In genomic region chr1:20109223-20109856, GRCh38 we compare ENCODE assay signal across 31 cellular contexts. TPM values are rescaled to one million over a fixed set of nuclear protein-coding genes. Genes with fewer than 3 reads are reported as not detected.
DNase-seq lines count a peak whose midpoint lies in the region; ATAC-seq, FAIRE-seq and TF ChIP-seq lines count a peak whose summit lies in the region.
"Had no signal": no experiment of that assay in that cellular context is flagged by ENCODE, and none has a peak within 500 bp of the region (broad histone marks: within the 10 kb centered on the region; RNA-seq: fewer than 3 reads in every experiment).

No MANE protein-coding gene starts in this region.

- FAIRE-seq in H1 (lab: Jason Lieb, UNC): no peak
- FAIRE-seq: frontal cortex had no signal

- H4K91ac ChIP-seq in H9 (ENCODE audit: insufficient read length, low read depth, low read length) (no peak overlapping the region), H1 (replicated peaks; ENCODE audit: insufficient read length, low read length) (no peak overlapping the region)

- H3K27ac Mint-ChIP-seq in H9: no peak overlapping the region
- no peak overlapping the region for H3K27ac Mint-ChIP-seq in T-helper 2 cell treated with Interferon-gamma antibody and Interleukin-4, amounts not matched to agents 5 μg/mL and 100 μg/mL, for 36 hours
- H3K27ac Mint-ChIP-seq: CD8-positive, alpha-beta T cell; IgD-negative memory B cell; memory B cell; natural killer cell; T-helper 1 cell treated with Interleukin-12 subunit alpha and Interleukin-12 subunit beta and Interleukin-4 antibody, amounts not matched to agents 30 μg/mL and 1 μg/mL, for 36 hours had no signal

- TF ChIP-seq POLR2A in H1 (IDR thresholded peaks at IDR 0.05; ENCODE audit: control extremely low read depth in 1 of 2, low read depth in 2 of 2, low read length in 2 of 2) (no peak), ovary (IDR thresholded peaks at IDR 0.05) (no peak), gastrocnemius medialis (IDR thresholded peaks at IDR 0.05) (no peak)

- H3K18ac ChIP-seq in H9 (ENCODE audit: insufficient read length, low read depth, low read length) (no peak overlapping the region), H1 (ENCODE audit: extremely low read depth, low read length) (no peak overlapping the region)

- H3K4me1 Mint-ChIP-seq in H9: peaks cover 15 to 19% of the 10 kb centered on the region in 2 experiments
- no peaks in the 10 kb centered on the region for H3K4me1 Mint-ChIP-seq in T-helper 2 cell treated with Interferon-gamma antibody and Interleukin-4, amounts not matched to agents 5 μg/mL and 100 μg/mL, for 36 hours (ENCODE audit: low read depth)
- H3K4me1 Mint-ChIP-seq: central memory CD8-positive, alpha-beta T cell; natural killer cell had no signal

- peak; percentile 17 for TF ChIP-seq CTCF in GM06990 (IDR thresholded peaks at IDR 0.05; ENCODE audit: insufficient read depth, low read length, poor library complexity, severe bottlenecking)
- peak; percentile 37; the same call in 2 of the 3 replicates for TF ChIP-seq CTCF in H9 (conservative IDR thresholded peaks at IDR 0.05)
- TF ChIP-seq CTCF in H1 (IDR thresholded peaks at IDR 0.05; ENCODE audit: control extremely low read depth in 1 of 3, insufficient read depth in 1 of 3, low read depth in 1 of 3, low read length in 3 of 3): no peak
- TF ChIP-seq CTCF in ovary (IDR thresholded peaks at IDR 0.05): peak in 1 of 3 donors; percentile 14
- no peak for TF ChIP-seq CTCF in gastrocnemius medialis (IDR thresholded peaks at IDR 0.05 in 4 of 5, conservative IDR thresholded peaks at IDR 0.05 in 1 of 5)

- H3K79me1 ChIP-seq in H9 (ENCODE audit: insufficient read depth, low read depth, low read length, poor library complexity, severe bottlenecking) (no peaks in the 10 kb centered on the region), H1 (ENCODE audit: low read depth, low read length) (no peaks in the 10 kb centered on the region)

- H3K9ac ChIP-seq in H9 (ENCODE audit: extremely low read depth, insufficient read length, low read length): no peak overlapping the region
- H3K9ac ChIP-seq in H1 (replicated peaks in 1 of 4; ENCODE audit: extremely low read depth in 1 of 4, low read depth in 3 of 4, low read length in 3 of 4): no peak overlapping the region

- H2AK5ac ChIP-seq in H9 (ENCODE audit: insufficient read length, low read length) (no peak overlapping the region), H1 (ENCODE audit: low read depth, low read length) (no peak overlapping the region)

- no peak overlapping the region for H3K4me3 Mint-ChIP-seq in H9
- H3K4me3 Mint-ChIP-seq in T-helper 2 cell treated with Interferon-gamma antibody and Interleukin-4, amounts not matched to agents 5 μg/mL and 100 μg/mL, for 36 hours: no peak overlapping the region
- H3K4me3 Mint-ChIP-seq: CD8-positive, alpha-beta T cell; central memory CD8-positive, alpha-beta T cell; IgD-negative memory B cell; memory B cell; natural killer cell; T-helper 1 cell treated with Interleukin-12 subunit alpha and Interleukin-12 subunit beta and Interleukin-4 antibody, amounts not matched to agents 30 μg/mL and 1 μg/mL, for 36 hours had no signal

- H3K27ac ChIP-seq in H9 (ENCODE audit: insufficient read length, low read depth, low read length) (no peak overlapping the region), H1 (ENCODE audit: low read depth, low read length) (no peak overlapping the region), ovary (peak overlapping the region; percentile 34 to 80), gastrocnemius medialis (no peak overlapping the region)
- H3K27ac ChIP-seq: dorsolateral prefrontal cortex, prostate gland, SJCRH30, tibial nerve had no signal

- H2BK15ac ChIP-seq in H9 (ENCODE audit: low read depth, low read length) (no peak overlapping the region), H1 (ENCODE audit: low read length) (no peak overlapping the region)

- no peak for TF ChIP-seq EP300 in H1 (IDR thresholded peaks at IDR 0.05; ENCODE audit: borderline replicate concordance in 1 of 2, low read depth in 2 of 2, low read length in 2 of 2)
- TF ChIP-seq EP300 in ovary (IDR thresholded peaks at IDR 0.05): no peak

- intact Hi-C loops in ovary (cut with DNase I) (loop anchor here in 1 of 4 donors (5.0 kb wide), 1 partner anchor 33 kb away; no protein-coding TSS in a partner anchor), gastrocnemius medialis (cut with DNase I; ENCODE audit: low total_unique reads) (no loop called here)

- peaks cover 2% of the 10 kb centered on the region; the same call in 1 of the 2 replicates for H3K4me1 ChIP-seq in H9 (ENCODE audit: insufficient read depth, low read length)
- peaks cover 0 to 5% (median 2%) of the 10 kb centered on the region in 4 experiments; a peak in 2 of 7 replicates for H3K4me1 ChIP-seq in H1 (replicated peaks in 1 of 4; ENCODE audit: control insufficient read depth in 3 of 4, insufficient read depth in 4 of 4, low read length in 3 of 4)
- H3K4me1 ChIP-seq in ovary (ENCODE audit: insufficient read depth): peaks cover 14% of the 10 kb centered on the region
- H3K4me1 ChIP-seq in gastrocnemius medialis: no peaks in the 10 kb centered on the region
- H3K4me1 ChIP-seq: prostate gland, SJCRH30, tibial nerve had no signal

- H3K9me3 Mint-ChIP-seq in H9: peaks cover 4 to 10% of the 10 kb centered on the region in 2 experiments; a peak in 4 of 5 replicates
- H3K9me3 Mint-ChIP-seq in T-helper 2 cell treated with Interferon-gamma antibody and Interleukin-4, amounts not matched to agents 5 μg/mL and 100 μg/mL, for 36 hours: no peaks in the 10 kb centered on the region
- H3K9me3 Mint-ChIP-seq: CD8-positive, alpha-beta T cell; central memory CD8-positive, alpha-beta T cell; IgD-negative memory B cell; memory B cell; natural killer cell; T-helper 1 cell treated with Interleukin-12 subunit alpha and Interleukin-12 subunit beta and Interleukin-4 antibody, amounts not matched to agents 30 μg/mL and 1 μg/mL, for 36 hours had no signal

- H4K5ac ChIP-seq in H9 (ENCODE audit: insufficient read length, low read depth, low read length) (no peak overlapping the region), H1 (ENCODE audit: insufficient read length, low read depth, low read length) (no peak overlapping the region)

- H3K4me2 ChIP-seq in H9 (ENCODE audit: insufficient read depth, insufficient read length, low read length): no peak overlapping the region
- H3K4me2 ChIP-seq in H1 (ENCODE audit: insufficient read depth in 1 of 2, low read depth in 2 of 2, low read length in 2 of 2): no peak overlapping the region

- WGBS in H9 (ENCODE audit: extremely low coverage, insufficient read length, low lambda C conversion rate): no CpG with 5 or more reads among the region's 4 CpGs
- 93% methylated on average over 4 of the region's 4 CpGs; no CpG with 5 or more reads in 1 of the 2 experiments for WGBS in H1 (ENCODE audit: extremely low coverage in 1 of 2, insufficient coverage in 1 of 2, insufficient read length in 1 of 2, insufficient replicate concordance in 2 of 2, low coverage in 1 of 2, low lambda C conversion rate in 2 of 2, missing lambda C conversion rate in 1 of 2), 2 experiments
- WGBS in ovary, 3 donors: 65 to 81% (median 68%) methylated on average over 4 of the region's 4 CpGs

- H2BK120ac ChIP-seq in H9 (ENCODE audit: low read depth, low read length, poor library complexity, severe bottlenecking) (no peak overlapping the region), H1 (replicated peaks; ENCODE audit: low read depth, low read length) (no peak overlapping the region)

- H3T11ph ChIP-seq in H9 (ENCODE audit: low read length): no peak overlapping the region

- H3K9me3 ChIP-seq in H9 (ENCODE audit: control insufficient read depth, low read depth, low read length): no peaks in the 10 kb centered on the region
- H3K9me3 ChIP-seq in H1 (ENCODE audit: insufficient read depth in 2 of 2, low read depth in 1 of 2, low read length in 1 of 2): peaks cover 0 to 3% of the 10 kb centered on the region in 2 experiments; a peak in 2 of 4 replicates
- H3K9me3 ChIP-seq in ovary: no peaks in the 10 kb centered on the region
- H3K9me3 ChIP-seq in gastrocnemius medialis: no peaks in the 10 kb centered on the region
- H3K9me3 ChIP-seq: MG63, prostate gland, SJCRH30, tibial nerve had no signal

- no peak for TF ChIP-seq RAD21 in H1 (IDR thresholded peaks at IDR 0.05 in 1 of 2, conservative IDR thresholded peaks at IDR 0.05 in 1 of 2; ENCODE audit: low read depth in 2 of 2, low read length in 2 of 2)

- H3K27me3 Mint-ChIP-seq in H9 (ENCODE audit: low read depth): peaks cover 4% of the 10 kb centered on the region; the same call in 1 of the 2 replicates
- H3K27me3 Mint-ChIP-seq in T-helper 2 cell treated with Interferon-gamma antibody and Interleukin-4, amounts not matched to agents 5 μg/mL and 100 μg/mL, for 36 hours (ENCODE audit: low read depth): peaks cover 8% of the 10 kb centered on the region
- H3K27me3 Mint-ChIP-seq: IgD-negative memory B cell had no signal

- H3K4me3 ChIP-seq in GM06990 (replicated peaks; ENCODE audit: low read depth, low read length): no peak overlapping the region
- H3K4me3 ChIP-seq in H1 (ENCODE audit: extremely low read depth in 1 of 4, insufficient read depth in 2 of 4, low read depth in 3 of 4, low read length in 4 of 4): no peak overlapping the region
- H3K4me3 ChIP-seq in ovary: no peak overlapping the region
- no peak overlapping the region for H3K4me3 ChIP-seq in gastrocnemius medialis
- H3K4me3 ChIP-seq: dorsolateral prefrontal cortex, MG63, prostate gland, SJCRH30, skin epidermis, tibial nerve had no signal

- H2BK12ac ChIP-seq in H9 (ENCODE audit: insufficient read length, low read depth, low read length) (no peak overlapping the region), H1 (ENCODE audit: low read depth, low read length) (peak overlapping the region; percentile 2; the same call in 1 of the 2 replicates)

- POLR2A ChIA-PET in H1 (lab: Charles Lee; ENCODE audit: partially characterized antibody): interaction anchor here (1.4 kb wide), 1 partner anchor 43 kb away, joined by 4 read pairs; no protein-coding TSS in a partner anchor

- no peaks in the 10 kb centered on the region for H3K36me3 ChIP-seq in GM06990 (ENCODE audit: control insufficient read depth, insufficient read depth, low read length)
- no peaks in the 10 kb centered on the region for H3K36me3 ChIP-seq in H1 (ENCODE audit: control insufficient read depth in 2 of 4, insufficient read depth in 4 of 4, low read length in 3 of 4)
- no peaks in the 10 kb centered on the region for H3K36me3 ChIP-seq in ovary
- H3K36me3 ChIP-seq in gastrocnemius medialis: no peaks in the 10 kb centered on the region
- H3K36me3 ChIP-seq: MG63, prostate gland, SJCRH30, tibial nerve had no signal

- peak; percentile 26 for DNase-seq in GM06990 (ENCODE audit: extremely low read depth, insufficient read length)
- no peak for DNase-seq in H9
- DNase-seq in H1 (ENCODE audit: low read depth in 1 of 2, low spot score in 2 of 2): no peak
- peak in 1 of 5 donors; percentile 32 for DNase-seq in ovary
- DNase-seq in gastrocnemius medialis: no peak
- no peak for DNase-seq in SIG-M5 (lab: John Stamatoyannopoulos, UW)
- no peak for DNase-seq in T-helper 2 cell treated with Interferon-gamma antibody and Interleukin-4, amounts not matched to agents 5 μg/mL and 100 μg/mL, for 36 hours (ENCODE audit: low spot score)
- DNase-seq: activated naive CD4-positive, alpha-beta T cell; activated T-cell treated with anti-CD3 and anti-CD28 coated beads for 4 hours; anterior cingulate cortex; CD8-positive, alpha-beta T cell; DMS153; dorsolateral prefrontal cortex; islet precursor cell; MG63; natural killer cell; NCI-H146; NCI-H69; OCI-M1; SJCRH30; stimulated activated CD4-positive, alpha-beta T cell treated with anti-CD3 and anti-CD28 coated beads, Interleukin-2, amount 100 ng/mL, for 48 hours; stimulated activated naive CD4-positive, alpha-beta T cell treated with Interleukin-2 at 50 U/mL for 16 hours had no signal

- H3K27me3 ChIP-seq in GM06990 (replicated peaks; ENCODE audit: control insufficient read depth, insufficient read depth, low read length) (no peaks in the 10 kb centered on the region), H9 (ENCODE audit: insufficient read depth, low read length) (no peaks in the 10 kb centered on the region), H1 (replicated peaks in 1 of 4; ENCODE audit: control insufficient read depth in 3 of 4, extremely low read depth in 1 of 4, insufficient read depth in 3 of 4, low read length in 3 of 4) (no peaks in the 10 kb centered on the region), ovary (no peaks in the 10 kb centered on the region), gastrocnemius medialis (peaks cover 0 to 2% (median 0%) of the 10 kb centered on the region in 3 donors)
- H3K27me3 ChIP-seq: MG63, SJCRH30, tibial nerve had no signal

- in situ Hi-C loops in gastrocnemius medialis (cut with MboI; ENCODE audit: low sequenced_read_pairs in 4 of 4): no loop called here

- H2BK20ac ChIP-seq in H9 (ENCODE audit: low read depth, low read length, poor library complexity, severe bottlenecking) (no peak overlapping the region), H1 (ENCODE audit: low read length) (no peak overlapping the region)

- H3K56ac ChIP-seq in H9 (ENCODE audit: insufficient read length, low read depth, low read length): no peak overlapping the region
- no peak overlapping the region for H3K56ac ChIP-seq in H1 (replicated peaks; ENCODE audit: insufficient read length, low read depth, low read length)

- H3K4ac ChIP-seq in H9 (ENCODE audit: low read depth, low read length) (no peak overlapping the region), H1 (replicated peaks; ENCODE audit: insufficient read length, low read depth, low read length) (no peak overlapping the region)

- ATAC-seq in gastrocnemius medialis (no peak), GM19351 (IDR thresholded peaks at IDR 0.05; ENCODE audit: unreplicated experiment) (no peak)
- ATAC-seq: CD8-positive, alpha-beta T cell; natural killer cell had no signal

- H2BK5ac ChIP-seq in H9 (ENCODE audit: insufficient read length, low read length): no peak overlapping the region
- 0 out of 2 replicates have a peak overlapping the region, but pooled peaks have one; percentile 60 for H2BK5ac ChIP-seq in H1 (ENCODE audit: low read depth, low read length)

- H3K79me2 ChIP-seq in H9 (ENCODE audit: insufficient read depth, low read length) (no peaks in the 10 kb centered on the region), H1 (ENCODE audit: control insufficient read depth in 1 of 2, insufficient read depth in 2 of 2, low read length in 2 of 2) (no peaks in the 10 kb centered on the region)

- CTCF ChIA-PET in H1 (lab: Charles Lee; ENCODE audit: partially characterized antibody): interaction anchor here (0.6 to 3.9 kb wide), 8 partner anchors 8 to 321 kb away, joined by 3 to 14 read pairs (median 6); no protein-coding TSS in a partner anchor

- H3K23me2 ChIP-seq in H9 (ENCODE audit: insufficient read length, low read depth, low read length, poor library complexity, severe bottlenecking) (peaks cover 4% of the 10 kb centered on the region), H1 (ENCODE audit: low read depth, low read length) (no peaks in the 10 kb centered on the region)

- H3K14ac ChIP-seq in H9 (ENCODE audit: insufficient read depth, low read length) (no peak overlapping the region), H1 (ENCODE audit: insufficient read length) (no peak overlapping the region)

- H3K23ac ChIP-seq in H9 (ENCODE audit: insufficient read length, low read depth, low read length) (no peak overlapping the region), H1 (ENCODE audit: insufficient read length) (no peak overlapping the region)

- no peaks in the 10 kb centered on the region for H3K36me3 Mint-ChIP-seq in H9 (ENCODE audit: insufficient read depth in 1 of 3, low read depth in 3 of 3)
- no peaks in the 10 kb centered on the region for H3K36me3 Mint-ChIP-seq in T-helper 2 cell treated with Interferon-gamma antibody and Interleukin-4, amounts not matched to agents 5 μg/mL and 100 μg/mL, for 36 hours (ENCODE audit: low read depth)
- H3K36me3 Mint-ChIP-seq: CD8-positive, alpha-beta T cell; memory B cell; natural killer cell had no signal

- H2AFZ ChIP-seq in H9 (ENCODE audit: low read length) (no peak overlapping the region), H1 (ENCODE audit: low read length) (no peak overlapping the region)

- H4K20me1 ChIP-seq in H9 (ENCODE audit: control insufficient read depth, insufficient read depth, insufficient read length) (no peaks in the 10 kb centered on the region), H1 (replicated peaks in 1 of 2; ENCODE audit: control insufficient read depth in 1 of 2, insufficient read depth in 2 of 2, low read length in 2 of 2) (no peaks in the 10 kb centered on the region)

- H4K8ac ChIP-seq in H9 (replicated peaks; ENCODE audit: insufficient read length, low read depth, low read length) (no peak overlapping the region), H1 (ENCODE audit: extremely low read depth, insufficient read depth, low read length) (no peak overlapping the region)

RNA-seq across cellular contexts. Expression of gene PLA2G2D, which starts 10.0 kb away (rescaled TPM):
- not detected in 2 replicates for total RNA-seq in H9 (2021)
- not detected in 2 replicates for total RNA-seq in H1 (2021; fragmentation: NEBNext Ultra II Directional; extraction: Animal tissue kit (Norgen Biotek cat#: 25700))
- not detected in 2 replicates for polyA plus RNA-seq in H1 (2011; rRNA removed)
- not detected for polyA plus RNA-seq in H1 (2011; cell fraction: cytosol; rRNA removed)
- not detected for polyA plus RNA-seq in H1 (2011; cell fraction: nucleus; rRNA removed)
- polyA plus RNA-seq in H1 (2012, experiment 1 of 2): not detected in 4 replicates
- polyA plus RNA-seq in H1 (2012, experiment 2 of 2): not detected
- polyA plus RNA-seq in H1 (2013, experiment 1 of 2): not detected
- not detected for polyA plus RNA-seq in H1 (2013, experiment 2 of 2)
- not detected in 2 replicates for polyA minus RNA-seq in H1 (2011; rRNA and poly(A)+ RNA removed)
- not detected for polyA minus RNA-seq in H1 (2011; cell fraction: cytosol; rRNA and poly(A)+ RNA removed)
- not detected for polyA minus RNA-seq in H1 (2011; cell fraction: nucleus; rRNA and poly(A)+ RNA removed)
- under 1 TPM in 2 of 7 donors, not detected in 5; 0.12 TPM for total RNA-seq in ovary
- 1 to 10 TPM in 1 of 2 donors, not detected in 1; 2.1 TPM for polyA plus RNA-seq in ovary
- not detected for total RNA-seq in gastrocnemius medialis
- total RNA-seq: CD8-positive, alpha-beta T cell; frontal cortex; natural killer cell; prostate gland; SJCRH30; tibial nerve had no signal

RNA-seq across cellular contexts. Expression of gene PLA2G2F, which starts 29.8 kb away (rescaled TPM):
- not detected in 2 replicates for total RNA-seq in H9 (2021)
- not detected in 2 replicates for total RNA-seq in H1 (2021; fragmentation: NEBNext Ultra II Directional; extraction: Animal tissue kit (Norgen Biotek cat#: 25700))
- polyA plus RNA-seq in H1 (2011; rRNA removed): not detected in 2 replicates
- not detected for polyA plus RNA-seq in H1 (2011; cell fraction: cytosol; rRNA removed)
- not detected for polyA plus RNA-seq in H1 (2011; cell fraction: nucleus; rRNA removed)
- not detected in 4 replicates for polyA plus RNA-seq in H1 (2012, experiment 1 of 2)
- not detected for polyA plus RNA-seq in H1 (2012, experiment 2 of 2)
- not detected for polyA plus RNA-seq in H1 (2013, experiment 1 of 2)
- polyA plus RNA-seq in H1 (2013, experiment 2 of 2): not detected
- not detected in 2 replicates for polyA minus RNA-seq in H1 (2011; rRNA and poly(A)+ RNA removed)
- not detected for polyA minus RNA-seq in H1 (2011; cell fraction: cytosol; rRNA and poly(A)+ RNA removed)
- polyA minus RNA-seq in H1 (2011; cell fraction: nucleus; rRNA and poly(A)+ RNA removed): not detected
- under 1 TPM in 3 of 7 donors, not detected in 4; 0.08 to 0.30 (median 0.15) TPM for total RNA-seq in ovary
- under 1 TPM in 1 of 2 donors, not detected in 1; 0.02 TPM for polyA plus RNA-seq in ovary
- total RNA-seq in gastrocnemius medialis: not detected
- total RNA-seq: CD8-positive, alpha-beta T cell; frontal cortex; natural killer cell; SJCRH30; tibial nerve had no signal
- polyA plus RNA-seq: IgD-negative memory B cell had no signal

RNA-seq across cellular contexts. Expression of gene PLA2G5, which starts 39.3 kb away (rescaled TPM):
- total RNA-seq in H9 (2021) (not detected in 2 replicates), ovary (100 to 1,000 TPM in 3 of 7 donors, 10 to 100 TPM in 4; 19.3 to 141 (median 67.4) TPM), gastrocnemius medialis (not detected)
- total RNA-seq in H1 (2021; fragmentation: NEBNext Ultra II Directional; extraction: Animal tissue kit (Norgen Biotek cat#: 25700)): not detected in 2 replicates
- polyA plus RNA-seq in H1 (2011; rRNA removed) (0.05 TPM in 1 of 2 replicates, not detected in the other), ovary (100 to 1,000 TPM in 1 of 2 donors, 10 to 100 TPM in 1; 29.7 to 100 TPM)
- not detected for polyA plus RNA-seq in H1 (2011; cell fraction: cytosol; rRNA removed)
- polyA plus RNA-seq in H1 (2011; cell fraction: nucleus; rRNA removed): 0.19 TPM
- 0.16 TPM in 1 of 4 replicates, not detected in the others for polyA plus RNA-seq in H1 (2012, experiment 1 of 2)
- not detected for polyA plus RNA-seq in H1 (2012, experiment 2 of 2)
- polyA plus RNA-seq in H1 (2013, experiment 1 of 2): not detected
- not detected for polyA plus RNA-seq in H1 (2013, experiment 2 of 2)
- not detected in 2 replicates for polyA minus RNA-seq in H1 (2011; rRNA and poly(A)+ RNA removed)
- polyA minus RNA-seq in H1 (2011; cell fraction: cytosol; rRNA and poly(A)+ RNA removed): not detected
- polyA minus RNA-seq in H1 (2011; cell fraction: nucleus; rRNA and poly(A)+ RNA removed): not detected
- total RNA-seq: CD8-positive, alpha-beta T cell; natural killer cell had no signal
- polyA plus RNA-seq: IgD-negative memory B cell had no signal

Comparison
In these comparisons a context has a peak if more than half of its experiments do, and no peak if none do; other contexts are left out.
1. CTCF ChIP-seq: peak in GM06990 (single experiment) and H9 (single experiment); none in H1 (0 of 3) and gastrocnemius medialis (0 of 5).
2. H3K27ac ChIP-seq: peak in ovary (2 of 2); none in H9 (single experiment), H1 (single experiment) and gastrocnemius medialis (0 of 4).
3. RNA of gene PLA2G5, which starts 39.3 kb away (total RNA-seq): 19.3 to 141 TPM in ovary; not detected in H9, not detected in H1 and not detected in gastrocnemius medialis; every median in the first group is over 10 times any median in the second.